ENCODE assay signal across 9 cellular contexts in the genomic region with DNA sequence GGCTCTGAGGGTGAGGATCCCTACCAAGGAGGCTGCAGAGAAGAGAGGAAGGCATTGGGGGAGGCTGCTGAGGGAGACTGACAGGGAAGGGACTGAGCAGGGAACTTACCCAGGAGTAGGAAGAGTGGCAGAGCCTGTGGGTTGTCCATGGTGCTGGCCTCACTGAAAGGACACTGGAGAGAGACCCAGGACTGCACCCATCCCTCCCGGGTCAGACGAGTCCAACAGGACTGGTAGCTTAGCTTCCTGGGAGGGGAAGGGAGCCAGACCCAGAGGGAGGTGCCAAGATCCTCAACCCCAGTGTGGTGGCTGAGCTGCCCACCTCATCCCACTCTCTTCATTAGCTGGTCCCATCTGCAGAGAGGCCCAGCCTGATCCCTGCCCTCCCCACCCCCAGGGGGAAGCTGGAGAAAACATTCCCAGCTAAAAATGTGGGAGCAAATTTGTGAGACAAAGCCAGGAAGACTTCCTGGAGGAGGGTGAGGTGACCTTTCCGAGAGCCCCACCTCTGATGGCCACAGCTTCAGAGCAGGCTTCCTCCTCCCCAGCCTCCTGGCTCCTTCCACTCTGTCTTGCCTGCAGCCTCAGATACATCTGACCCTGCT. TPM values are rescaled to one million over a fixed set of nuclear protein-coding genes. Genes with fewer than 3 reads are reported as not detected.
DNase-seq lines count a peak whose midpoint lies in the region; ATAC-seq, FAIRE-seq and TF ChIP-seq lines count a peak whose summit lies in the region.
"Had no signal": no experiment of that assay in that cellular context is flagged by ENCODE, and none has a peak within 500 bp of the region (broad histone marks: within the 10 kb centered on the region; RNA-seq: fewer than 3 reads in every experiment).

A gene (minus strand): TSS at position 164 of the 605 bp plus-strand sequence. CDS start 15 bp downstream, at position 149.

- peaks cover 23% of the 10 kb centered on the region for H3K4me1 Mint-ChIP-seq in HFFc6 (ENCODE audit: low read depth)
- H3K4me1 Mint-ChIP-seq in naive thymus-derived CD4-positive, alpha-beta T cell, result peaks cover 14 to 24% (median 19%) of the 10 kb centered on the region in 7 donors

- peaks cover 0 to 5% (median 0%) of the 10 kb centered on the region in 11 experiments; a peak in 1 of 22 replicates for H4K20me1 ChIP-seq in BLaER1 treated with 17β-estradiol and CSF1 and Interleukin-3, amounts not matched to agents 10 nM and 100 nM
- no peaks in the 10 kb centered on the region for H4K20me1 ChIP-seq in K562 (replicated peaks; ENCODE audit: control insufficient read depth, insufficient read depth, low read length)

- no peak within 1 kb of the TSS for H3K9ac ChIP-seq in BLaER1 treated with 17β-estradiol and CSF1 and Interleukin-3, amounts not matched to agents 10 nM and 100 nM
- peak within 1 kb of the TSS; percentile 72 to 95; a peak in 3 of 4 replicates for H3K9ac ChIP-seq in K562 (ENCODE audit: insufficient read depth in 1 of 2, low read depth in 2 of 2, low read length in 2 of 2)

- peaks cover 3% of the 10 kb centered on the region for H3K27me3 Mint-ChIP-seq in HFFc6 (ENCODE audit: insufficient read depth)
- H3K27me3 Mint-ChIP-seq in naive thymus-derived CD4-positive, alpha-beta T cell, result peaks cover 0 to 13% (median 0%) of the 10 kb centered on the region in 5 donors

- H3K9me1 ChIP-seq in K562 (ENCODE audit: control insufficient read depth, insufficient read depth, low read length), result no peaks in the 10 kb centered on the region

- TF ChIP-seq CTCF in HFFc6 (IDR thresholded peaks at IDR 0.05) (no peak), K562 (IDR thresholded peaks at IDR 0.05 in 2 of 3, conservative IDR thresholded peaks at IDR 0.05 in 1 of 3; ENCODE audit: insufficient read depth in 2 of 3, low read depth in 1 of 3, low read length in 3 of 3) (no peak)

- peak within 1 kb of the TSS; percentile 51; the same call in 1 of the 2 replicates for H3K27ac Mint-ChIP-seq in HFFc6
- peak within 1 kb of the TSS; percentile 14 to 77 (median 61) for H3K27ac Mint-ChIP-seq in naive thymus-derived CD4-positive, alpha-beta T cell

- no peak within 1 kb of the TSS for H2AFZ ChIP-seq in K562 (ENCODE audit: low read depth, low read length)

- CTCF ChIA-PET in K562 (lab: Yijun Ruan, JAX; ENCODE audit: low intra/inter-chr PET ratio), result no interaction called here
- CTCF ChIA-PET in naive thymus-derived CD4-positive, alpha-beta T cell (lab: Charles Lee), result no interaction called here

- H3K27ac ChIP-seq in BLaER1 treated with 17β-estradiol and CSF1 and Interleukin-3, amounts not matched to agents 10 nM and 100 nM, result peak within 1 kb of the TSS in 2 of 11 experiments; percentile 6 to 84; a peak in 1 of 22 replicates
- no peak within 1 kb of the TSS for H3K27ac ChIP-seq in K562 (ENCODE audit: extremely low read depth, low read depth, low read length)
- no peak within 1 kb of the TSS for H3K27ac ChIP-seq in naive thymus-derived CD4-positive, alpha-beta T cell (ENCODE audit: low read depth, low read length)

- no peak for DNase-seq in HFFc6
- no peak for DNase-seq in K562 (ENCODE audit: extremely low read depth in 1 of 4, low spot score in 3 of 4)
- DNase-seq in naive thymus-derived CD4-positive, alpha-beta T cell, result no peak
- DNase-seq in NCI-H526 (lab: John Stamatoyannopoulos, UW), result no peak
- DNase-seq in A172 (ENCODE audit: low spot score), result no peak
- DNase-seq: NCI-H2107 had no signal

- H3K4me3 Mint-ChIP-seq in HFFc6, result no peak within 1 kb of the TSS
- H3K4me3 Mint-ChIP-seq in naive thymus-derived CD4-positive, alpha-beta T cell, result peak within 1 kb of the TSS; percentile 53 to 94 (median 65)

- H3K9me3 Mint-ChIP-seq in HFFc6, result no peaks in the 10 kb centered on the region
- H3K9me3 Mint-ChIP-seq in naive thymus-derived CD4-positive, alpha-beta T cell, result no peaks in the 10 kb centered on the region

- peak within 1 kb of the TSS in 6 of 11 experiments; percentile 86 to 98 (median 92); a peak in 9 of 22 replicates for H3K4me2 ChIP-seq in BLaER1 treated with 17β-estradiol and CSF1 and Interleukin-3, amounts not matched to agents 10 nM and 100 nM
- H3K4me2 ChIP-seq in K562 (ENCODE audit: insufficient read depth, low read length), result peak within 1 kb of the TSS; percentile 99

- peaks cover 14 to 31% (median 26%) of the 10 kb centered on the region in 11 experiments; a peak in 20 of 22 replicates for H3K36me3 ChIP-seq in BLaER1 treated with 17β-estradiol and CSF1 and Interleukin-3, amounts not matched to agents 10 nM and 100 nM
- H3K36me3 ChIP-seq in K562 (ENCODE audit: control insufficient read depth, insufficient read depth, low read length), result peaks cover 29% of the 10 kb centered on the region; the same call in 2 of the 3 replicates
- peaks cover 0 to 22% (median 3%) of the 10 kb centered on the region in 3 experiments for H3K36me3 ChIP-seq in naive thymus-derived CD4-positive, alpha-beta T cell (ENCODE audit: control insufficient read depth in 2 of 3, insufficient read depth in 3 of 3, low read length in 3 of 3)

- BruUV-seq in K562 (replicated peaks; lab: Mats Ljungman, UMichigan), result no TSS peak

- ATAC-seq in K562 (no peak), HG03439 (IDR thresholded peaks at IDR 0.05; ENCODE audit: unreplicated experiment) (no peak), GM19395 (IDR thresholded peaks at IDR 0.05; ENCODE audit: unreplicated experiment) (no peak)
- no peak for ATAC-seq in naive thymus-derived CD4-positive, alpha-beta T cell

- H3K4me1 ChIP-seq in BLaER1 treated with 17β-estradiol and CSF1 and Interleukin-3, amounts not matched to agents 10 nM and 100 nM, result peaks cover 24 to 47% (median 37%) of the 10 kb centered on the region in 10 experiments; a peak in 19 of 20 replicates
- peaks cover 26 to 44% of the 10 kb centered on the region in 2 experiments; a peak in 4 of 5 replicates for H3K4me1 ChIP-seq in K562 (replicated peaks in 1 of 2; ENCODE audit: control insufficient read depth in 2 of 2, insufficient read depth in 2 of 2, low read length in 2 of 2)
- H3K4me1 ChIP-seq in naive thymus-derived CD4-positive, alpha-beta T cell (ENCODE audit: control insufficient read depth in 2 of 2, insufficient read depth in 2 of 2, low read length in 2 of 2), result peaks cover 10 to 11% of the 10 kb centered on the region in 2 donors

- peaks cover 0 to 19% (median 11%) of the 10 kb centered on the region in 11 experiments; a peak in 18 of 22 replicates for H3K27me3 ChIP-seq in BLaER1 treated with 17β-estradiol and CSF1 and Interleukin-3, amounts not matched to agents 10 nM and 100 nM
- no peaks in the 10 kb centered on the region for H3K27me3 ChIP-seq in K562 (ENCODE audit: control insufficient read depth in 2 of 2, insufficient read depth in 2 of 2, low read length in 2 of 2)
- no peaks in the 10 kb centered on the region for H3K27me3 ChIP-seq in naive thymus-derived CD4-positive, alpha-beta T cell (ENCODE audit: control insufficient read depth in 2 of 2, insufficient read depth in 2 of 2, low read length in 2 of 2)

- peaks cover 6% of the 10 kb centered on the region for H3K36me3 Mint-ChIP-seq in HFFc6 (ENCODE audit: low read depth)
- peaks cover 0 to 10% (median 0%) of the 10 kb centered on the region in 5 donors for H3K36me3 Mint-ChIP-seq in naive thymus-derived CD4-positive, alpha-beta T cell

- 55% methylated on average over 3 of the region's 3 CpGs for WGBS in K562 (ENCODE audit: insufficient coverage, low coverage, missing lambda C conversion rate)

- H3K9me3 ChIP-seq in BLaER1 treated with 17β-estradiol and CSF1 and Interleukin-3, amounts not matched to agents 10 nM and 100 nM (replicated peaks in 1 of 11), result no peaks in the 10 kb centered on the region
- H3K9me3 ChIP-seq in K562 (replicated peaks; ENCODE audit: control insufficient read depth, insufficient read depth, low read depth, low read length), result no peaks in the 10 kb centered on the region
- H3K9me3 ChIP-seq in naive thymus-derived CD4-positive, alpha-beta T cell (ENCODE audit: control insufficient read depth in 2 of 3, low read length in 3 of 3), result no peaks in the 10 kb centered on the region

- no peak for FAIRE-seq in K562 (lab: Jason Lieb, UNC)

- TF ChIP-seq POLR2A in K562 (conservative IDR thresholded peaks at IDR 0.05), result no peak

- no peak within 1 kb of the TSS for H3K4me3 ChIP-seq in BLaER1 treated with 17β-estradiol and CSF1 and Interleukin-3, amounts not matched to agents 10 nM and 100 nM
- H3K4me3 ChIP-seq in K562, result no peak within 1 kb of the TSS
- no peak within 1 kb of the TSS for H3K4me3 ChIP-seq in naive thymus-derived CD4-positive, alpha-beta T cell (ENCODE audit: low read length)

- in situ Hi-C loops in K562 (cut with MboI), result no loop called here

- no peak for TF ChIP-seq RAD21 in K562 (CRISPR knock-in tag; conservative IDR thresholded peaks at IDR 0.05 in 1 of 2, IDR thresholded peaks at IDR 0.05 in 1 of 2)

- intact Hi-C loops in K562 (cut with micrococcal nuclease), result no loop called here
- intact Hi-C loops in naive thymus-derived CD4-positive, alpha-beta T cell (cut with micrococcal nuclease), result no loop called here

- TF ChIP-seq EP300 in K562 (IDR thresholded peaks at IDR 0.05; ENCODE audit: low read length), result no peak

- POLR2A ChIA-PET in K562 (lab: Yijun Ruan, JAX), result interaction anchor here (0.6 to 4.0 kb wide), 9 partner anchors 9 to 66 kb away, joined by 3 to 22 read pairs (median 4); a partner anchor contains a TSS
- POLR2A ChIA-PET in naive thymus-derived CD4-positive, alpha-beta T cell (lab: Charles Lee), result no interaction called here

- H3K79me2 ChIP-seq in K562 (ENCODE audit: control insufficient read depth, insufficient read depth, low read length), result no peaks in the 10 kb centered on the region

RNA-seq across cellular contexts. Expression of the gene that starts here (rescaled TPM):
- 1 to 10 TPM in 2 of 6 experiments, under 1 TPM in 4; 0.79 to 1.6 (median 0.89) TPM for total RNA-seq in HFFc6 (2021; fragmentation: NEBNext Ultra II Directional; extraction: Animal tissue kit (Norgen Biotek cat#: 25700))
- total RNA-seq in K562 (2011; cell fraction: chromatin; rRNA removed; ENCODE audit: low replicate concordance), result 5.1 and 9.1 TPM in 2 replicates
- total RNA-seq in K562 (2011; cell fraction: nucleolus; rRNA removed), result 3.4 and 5.2 TPM in 2 replicates
- total RNA-seq in K562 (2011; cell fraction: nucleoplasm; rRNA removed), result 5.9 and 9.6 TPM in 2 replicates
- total RNA-seq in K562 (2014; rRNA removed) (2.0 and 2.1 TPM in 2 replicates), K562 (2014; rRNA removed; fragmentation: Illumina TruSeq; extraction: Trizol) (1.9 and 2.3 TPM in 2 replicates), K562 (2015; rRNA removed; fragmentation: Illumina TruSeq; extraction: Trizol) (2.2 and 2.5 TPM in 2 replicates), K562 (2021) (7.6 and 7.7 TPM in 2 replicates)
- polyA plus RNA-seq in K562 (2011; rRNA removed) (4.7 and 7.0 TPM in 2 replicates), K562 (2014; fragmentation: Illumina TruSeq; extraction: Trizol) (6.8 and 7.6 TPM in 2 replicates), K562 (2014; fragmentation: Nextera tagmentation; extraction: Ambion mirVana) (1 to 10 TPM; 1.1 TPM), K562 (2014; rRNA removed) (5.3 and 5.4 TPM in 2 replicates)
- polyA plus RNA-seq in K562 (2011; cell fraction: cytosol; rRNA removed), result 4.2 and 5.6 TPM in 2 replicates
- polyA plus RNA-seq in K562 (2011; cell fraction: nucleus; rRNA removed), result 19.3 and 20.2 TPM in 2 replicates
- polyA plus RNA-seq in K562 (2012), result 6.7 and 8.5 TPM in 2 replicates
- polyA minus RNA-seq in K562 (2011; rRNA and poly(A)+ RNA removed), result 1.2 and 1.3 TPM in 2 replicates
- 0.67 and 1.8 TPM in 2 replicates for polyA minus RNA-seq in K562 (2011; cell fraction: cytosol; rRNA and poly(A)+ RNA removed)
- polyA minus RNA-seq in K562 (2011; cell fraction: nucleus; rRNA and poly(A)+ RNA removed), result 1.5 and 1.9 TPM in 2 replicates
- 1 to 10 TPM in 1 of 5 experiments, under 1 TPM in 3, not detected in 1; 0.13 to 1.1 (median 0.44) TPM for total RNA-seq in naive thymus-derived CD4-positive, alpha-beta T cell
- not detected for polyA plus RNA-seq in naive thymus-derived CD4-positive, alpha-beta T cell
- 0.31 and 0.79 TPM in 2 replicates for total RNA-seq in A172 (2014; rRNA removed; shearing (Covaris generic))

Comparison
In these comparisons a context has a peak if more than half of its experiments do, and no peak if none do; other contexts are left out.
1. H3K9ac ChIP-seq: peak in K562 (2 of 2); none in BLaER1 treated with 17β-estradiol and CSF1 and Interleukin-3, amounts not matched to agents 10 nM and 100 nM (0 of 11).